Comparison of ENCODE assay signal across 12 cellular contexts in the genomic region with DNA sequence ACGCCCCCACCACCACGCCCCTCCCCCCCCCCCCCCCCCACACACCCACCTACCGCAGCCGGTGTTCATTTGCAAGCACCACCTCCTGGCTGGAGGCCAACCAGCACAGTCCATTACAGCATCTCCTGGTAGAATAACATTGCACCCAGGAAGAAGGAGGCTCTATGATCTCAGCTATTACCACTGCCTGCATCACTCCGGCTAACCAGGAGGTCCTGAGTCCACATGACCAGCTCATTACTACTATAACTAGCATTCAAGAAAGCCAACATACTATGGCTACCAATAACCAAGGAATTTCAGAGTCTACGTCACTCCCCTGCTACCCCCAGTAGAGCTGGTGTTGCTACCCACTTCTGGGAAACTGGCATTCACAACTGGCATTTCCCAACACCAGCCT.
DNase-seq lines count a peak whose midpoint lies in the region; ATAC-seq, FAIRE-seq and TF ChIP-seq lines count a peak whose summit lies in the region.
"Had no signal": no experiment of that assay in that cellular context is flagged by ENCODE, and none has a peak within 500 bp of the region (broad histone marks: within the 10 kb centered on the region; RNA-seq: fewer than 3 reads in every experiment).

No MANE protein-coding gene starts in this region.

- peak in 1 of 2 donors; percentile 11 for DNase-seq in activated T-cell treated with anti-CD3 and anti-CD28 coated beads, Interleukin-2, amount 50 U/mL, for 72 hours
- DNase-seq in activated T-cell treated with anti-CD3 and anti-CD28 coated beads, Interleukin-2, amount 50 U/mL, for 24 hours: no peak
- DNase-seq in NB4 (ENCODE audit: low read depth): peak; percentile 21
- peak; percentile 7 for DNase-seq in astrocyte (ENCODE audit: low read depth)
- DNase-seq in renal cortical epithelial cell (ENCODE audit: low read depth): peak; percentile 50
- no peak for DNase-seq in transverse colon
- no peak for DNase-seq in CD14-positive monocyte (ENCODE audit: low spot score)
- DNase-seq: NCI-H2029, trophoblast cell had no signal

- in situ Hi-C loops in transverse colon (cut with MboI; ENCODE audit: low pct_ligation_motif_present in 1 of 4, low pct_unique_long_range_greater_than_20kb in 1 of 4, low sequenced_read_pairs in 3 of 4): loop anchor here (5.0 to 25.0 kb wide), 5 partner anchors 88 to 248 kb away; partner anchors contain the start of gene RNASEK (in 1 of the 4)

- H3K27me3 ChIP-seq in astrocyte (ENCODE audit: insufficient read depth, low read length): peaks cover 43% of the 10 kb centered on the region
- H3K27me3 ChIP-seq in transverse colon: peaks cover 31% of the 10 kb centered on the region

- H2AFZ ChIP-seq in astrocyte (ENCODE audit: low read depth, low read length): no peak overlapping the region
- H2AFZ ChIP-seq: GM23338 had no signal

- FAIRE-seq in astrocyte (lab: Jason Lieb, UNC): no peak

- TF ChIP-seq CTCF in NB4 (IDR thresholded peaks at IDR 0.05; ENCODE audit: low read depth, low read length): no peak
- TF ChIP-seq CTCF in astrocyte (IDR thresholded peaks at IDR 0.05; ENCODE audit: insufficient read depth, low read depth, low read length): no peak
- TF ChIP-seq CTCF in transverse colon (IDR thresholded peaks at IDR 0.05): no peak
- no peak for TF ChIP-seq CTCF in CD14-positive monocyte (IDR thresholded peaks at IDR 0.05)

- H3K79me2 ChIP-seq in astrocyte (ENCODE audit: insufficient read depth, low read length): no peaks in the 10 kb centered on the region

- H3K4me2 ChIP-seq in astrocyte (ENCODE audit: low read length): no peak overlapping the region

- no peak for TF ChIP-seq EP300 in transverse colon (IDR thresholded peaks at IDR 0.05; ENCODE audit: low read depth)

- no peak for TF ChIP-seq POLR2A in NB4 (IDR thresholded peaks at IDR 0.05; ENCODE audit: extremely low read depth, insufficient read length)
- TF ChIP-seq POLR2A in transverse colon (IDR thresholded peaks at IDR 0.05): no peak

- H3K9me3 ChIP-seq in astrocyte (ENCODE audit: insufficient read depth, low read depth, low read length) (no peaks in the 10 kb centered on the region), transverse colon (no peaks in the 10 kb centered on the region)

- intact Hi-C loops in transverse colon (cut with DNase I; ENCODE audit: low total_unique reads) (loop anchor here (1.0 to 5.0 kb wide), 2 partner anchors 78 to 93 kb away; no protein-coding TSS in a partner anchor), CD14-positive monocyte (cut with micrococcal nuclease) (loop anchor here (5.0 to 10.0 kb wide), 2 partner anchors 108 to 260 kb away; partner anchors contain the start of genes ASGR1 (in 2 of the 2) and BCL6B (in 2 of the 2))

- no peaks in the 10 kb centered on the region for H3K4me1 ChIP-seq in astrocyte (ENCODE audit: insufficient read depth, low read length)
- H3K4me1 ChIP-seq in transverse colon: peaks cover 0 to 8% (median 4%) of the 10 kb centered on the region in 4 donors

- WGBS in transverse colon (ENCODE audit: low coverage in 1 of 2), 2 donors: 32% methylated on average over 6 of the region's 6 CpGs; no CpG with 5 or more reads in 1 of the 2 donors

- no peaks in the 10 kb centered on the region for H3K9me3 Mint-ChIP-seq in activated T-cell treated with anti-CD3 and anti-CD28 coated beads, Interleukin-2, amount 50 U/mL, for 72 hours
- H3K9me3 Mint-ChIP-seq in activated T-cell treated with anti-CD3 and anti-CD28 coated beads, Interleukin-2, amount 50 U/mL, for 24 hours: no peaks in the 10 kb centered on the region
- H3K9me3 Mint-ChIP-seq in astrocyte (ENCODE audit: unreplicated experiment) (peaks cover 9% of the 10 kb centered on the region), CD14-positive monocyte (no peaks in the 10 kb centered on the region)

- H4K20me1 ChIP-seq in astrocyte (ENCODE audit: insufficient read depth, low read length): no peaks in the 10 kb centered on the region

- peak overlapping the region; percentile 6 to 9 for H3K4me3 Mint-ChIP-seq in activated T-cell treated with anti-CD3 and anti-CD28 coated beads, Interleukin-2, amount 50 U/mL, for 72 hours
- H3K4me3 Mint-ChIP-seq in activated T-cell treated with anti-CD3 and anti-CD28 coated beads, Interleukin-2, amount 50 U/mL, for 24 hours: no peak overlapping the region
- H3K4me3 Mint-ChIP-seq in astrocyte (ENCODE audit: unreplicated experiment) (no peak overlapping the region), CD14-positive monocyte (no peak overlapping the region)
- H3K4me3 Mint-ChIP-seq: GM23338 had no signal

- no peaks in the 10 kb centered on the region for H3K36me3 Mint-ChIP-seq in activated T-cell treated with anti-CD3 and anti-CD28 coated beads, Interleukin-2, amount 50 U/mL, for 72 hours (ENCODE audit: insufficient read depth in 2 of 2)
- no peaks in the 10 kb centered on the region for H3K36me3 Mint-ChIP-seq in activated T-cell treated with anti-CD3 and anti-CD28 coated beads, Interleukin-2, amount 50 U/mL, for 24 hours (ENCODE audit: low read depth)
- peaks cover 5% of the 10 kb centered on the region for H3K36me3 Mint-ChIP-seq in astrocyte (ENCODE audit: low read depth, unreplicated experiment)
- no peaks in the 10 kb centered on the region for H3K36me3 Mint-ChIP-seq in CD14-positive monocyte

- peaks cover 26% of the 10 kb centered on the region for H3K4me1 Mint-ChIP-seq in activated T-cell treated with anti-CD3 and anti-CD28 coated beads, Interleukin-2, amount 50 U/mL, for 72 hours (ENCODE audit: low read depth)
- peaks cover 16% of the 10 kb centered on the region for H3K4me1 Mint-ChIP-seq in activated T-cell treated with anti-CD3 and anti-CD28 coated beads, Interleukin-2, amount 50 U/mL, for 24 hours (ENCODE audit: low read depth)
- H3K4me1 Mint-ChIP-seq in astrocyte (ENCODE audit: low read depth, unreplicated experiment) (no peaks in the 10 kb centered on the region), CD14-positive monocyte (peaks cover 20% of the 10 kb centered on the region)
- H3K4me1 Mint-ChIP-seq: GM23338 had no signal

- ATAC-seq in activated T-cell treated with anti-CD3 and anti-CD28 coated beads, Interleukin-2, amount 50 U/mL, for 72 hours (replicated peaks in 1 of 2): no peak
- no peak for ATAC-seq in HG03108 (IDR thresholded peaks at IDR 0.05; ENCODE audit: unreplicated experiment)

- H3K36me3 ChIP-seq in astrocyte (ENCODE audit: insufficient read depth, low read length): no peaks in the 10 kb centered on the region
- H3K36me3 ChIP-seq in transverse colon: no peaks in the 10 kb centered on the region

- H3K27me3 Mint-ChIP-seq in activated T-cell treated with anti-CD3 and anti-CD28 coated beads, Interleukin-2, amount 50 U/mL, for 72 hours (ENCODE audit: low read depth): peaks cover 6% of the 10 kb centered on the region
- H3K27me3 Mint-ChIP-seq in activated T-cell treated with anti-CD3 and anti-CD28 coated beads, Interleukin-2, amount 50 U/mL, for 24 hours: peaks cover 5% of the 10 kb centered on the region
- H3K27me3 Mint-ChIP-seq in astrocyte (ENCODE audit: low read depth, unreplicated experiment) (peaks cover 12% of the 10 kb centered on the region), CD14-positive monocyte (ENCODE audit: low read depth in 3 of 3) (peaks cover 4 to 12% (median 5%) of the 10 kb centered on the region in 3 donors)

- no peak overlapping the region for H3K9ac ChIP-seq in astrocyte (ENCODE audit: low read length)

- H3K4me3 ChIP-seq in NB4 (ENCODE audit: low read depth, low read length): no peak overlapping the region
- H3K4me3 ChIP-seq in astrocyte (ENCODE audit: insufficient read depth, low read depth, low read length): no peak overlapping the region
- no peak overlapping the region for H3K4me3 ChIP-seq in transverse colon
- H3K4me3 ChIP-seq: GM23338 had no signal

- no peak overlapping the region for H3K27ac ChIP-seq in astrocyte (ENCODE audit: low read depth, low read length)
- no peak overlapping the region for H3K27ac ChIP-seq in transverse colon

- H3K27ac Mint-ChIP-seq in activated T-cell treated with anti-CD3 and anti-CD28 coated beads, Interleukin-2, amount 50 U/mL, for 72 hours: no peak overlapping the region
- no peak overlapping the region for H3K27ac Mint-ChIP-seq in activated T-cell treated with anti-CD3 and anti-CD28 coated beads, Interleukin-2, amount 50 U/mL, for 24 hours
- H3K27ac Mint-ChIP-seq in astrocyte (ENCODE audit: unreplicated experiment) (no peak overlapping the region), CD14-positive monocyte (no peak overlapping the region)
- H3K27ac Mint-ChIP-seq: GM23338, WTC11 had no signal

Comparison
In these comparisons a context has a peak if more than half of its experiments do, and no peak if none do; other contexts are left out.
1. H3K4me3 Mint-ChIP-seq: peak in activated T-cell treated with anti-CD3 and anti-CD28 coated beads, Interleukin-2, amount 50 U/mL, for 72 hours (2 of 2); none in activated T-cell treated with anti-CD3 and anti-CD28 coated beads, Interleukin-2, amount 50 U/mL, for 24 hours (single experiment), astrocyte (single experiment) and CD14-positive monocyte (0 of 2).
2. DNase-seq: peak in NB4 (single experiment), astrocyte (single experiment) and renal cortical epithelial cell (single experiment); none in activated T-cell treated with anti-CD3 and anti-CD28 coated beads, Interleukin-2, amount 50 U/mL, for 24 hours (single experiment), transverse colon (single experiment) and CD14-positive monocyte (single experiment).